In genomic region chr3:131381445-131382291, GRCh38 we compare ENCODE assay signal across 8 cellular contexts. TPM values are rescaled to one million over a fixed set of nuclear protein-coding genes. Genes with fewer than 3 reads are reported as not detected.
DNase-seq lines count a peak whose midpoint lies in the region; ATAC-seq and TF ChIP-seq lines count a peak whose summit lies in the region.

NUDT16 (plus strand) TSS chr3:131381774; CDS start chr3:131381805, 31 bp downstream.

- H3K27ac ChIP-seq in heart left ventricle (peak within 1 kb of the TSS; percentile 63 to 94 (median 92)), trophoblast cell (ENCODE audit: low read depth, low read length) (no peak within 1 kb of the TSS), tibial nerve (peak within 1 kb of the TSS; percentile 93 to 97 (median 96))

- peak within 1 kb of the TSS; percentile 97 for H4K8ac ChIP-seq in trophoblast cell (ENCODE audit: low read depth, low read length)

- peak within 1 kb of the TSS; percentile 68 for H3K4me3 ChIP-seq in GM12865 (ENCODE audit: low read depth, low read length)
- H3K4me3 ChIP-seq in heart left ventricle, result peak within 1 kb of the TSS; percentile 68 to 96 (median 86)
- H3K4me3 ChIP-seq in trophoblast cell (ENCODE audit: low read depth, low read length), result peak within 1 kb of the TSS; percentile 81
- H3K4me3 ChIP-seq in tibial nerve, result peak within 1 kb of the TSS; percentile 86 to 96 (median 92)

- peak within 1 kb of the TSS; percentile 91 for H3K14ac ChIP-seq in trophoblast cell (ENCODE audit: low read length)

- H3K36me3 ChIP-seq in heart left ventricle, result peaks cover 0 to 24% (median 13%) of the 10 kb centered on the region in 9 donors
- H3K36me3 ChIP-seq in trophoblast cell (ENCODE audit: control insufficient read depth in 1 of 2, insufficient read depth in 2 of 2, low read length in 2 of 2), result peaks cover 4 to 9% of the 10 kb centered on the region in 2 experiments
- H3K36me3 ChIP-seq in tibial nerve, result peaks cover 0 to 37% (median 0%) of the 10 kb centered on the region in 3 donors

- H3K79me2 ChIP-seq in trophoblast cell (ENCODE audit: control insufficient read depth, insufficient read depth, low read length, poor library complexity), result peaks cover 5% of the 10 kb centered on the region

- peak within 1 kb of the TSS; percentile 78 for H3K9ac ChIP-seq in trophoblast cell (ENCODE audit: low read length)

- no peak within 1 kb of the TSS for H3K23ac ChIP-seq in trophoblast cell (ENCODE audit: low read length)

- peak; percentile 93 to 99 for TF ChIP-seq EP300 in tibial nerve (IDR thresholded peaks at IDR 0.05)

- no peak within 1 kb of the TSS for H2BK12ac ChIP-seq in trophoblast cell (ENCODE audit: low read length)

- peaks cover 6% of the 10 kb centered on the region for H3K79me1 ChIP-seq in trophoblast cell (ENCODE audit: low read length)

- peak within 1 kb of the TSS; percentile 26 for H2BK120ac ChIP-seq in trophoblast cell (ENCODE audit: insufficient read depth, low read length, poor library complexity)

- peak within 1 kb of the TSS; percentile 31 for H2BK5ac ChIP-seq in trophoblast cell (ENCODE audit: low read depth, low read length, poor library complexity)

- TF ChIP-seq CTCF in GM12865 (IDR thresholded peaks at IDR 0.05; ENCODE audit: insufficient read depth, low read depth, low read length, missing control alignments), result no peak
- TF ChIP-seq CTCF in heart left ventricle (IDR thresholded peaks at IDR 0.05), result peak in 4 of 12 donors; percentile 8 to 25 (median 18)
- TF ChIP-seq CTCF in tibial nerve (IDR thresholded peaks at IDR 0.05), result peak in 2 of 5 experiments; percentile 34 to 42

- ATAC-seq in HG02678 (IDR thresholded peaks at IDR 0.05; ENCODE audit: unreplicated experiment) (peak; percentile 98), heart left ventricle (peak; percentile 98 to 99 (median 99))

- WGBS in heart left ventricle, 4 donors, result 0 to 1% (median 0%) methylated on average over 32 to 73 of the region's 73 CpGs
- WGBS in trophoblast cell (ENCODE audit: extremely low coverage, insufficient coverage, insufficient read length), result no CpG with 5 or more reads among the region's 73 CpGs
- 1% methylated on average over 27 to 65 of the region's 73 CpGs for WGBS in tibial nerve, 2 donors

- H3K4me1 ChIP-seq in heart left ventricle, result peaks cover 4 to 61% (median 34%) of the 10 kb centered on the region in 12 donors
- peaks cover 4 to 8% of the 10 kb centered on the region in 2 experiments for H3K4me1 ChIP-seq in trophoblast cell (ENCODE audit: control insufficient read depth in 1 of 2, insufficient read depth in 2 of 2, low read length in 2 of 2)
- H3K4me1 ChIP-seq in tibial nerve, result peaks cover 0 to 64% (median 33%) of the 10 kb centered on the region in 4 donors

- peak within 1 kb of the TSS; percentile 86 for H4K12ac ChIP-seq in trophoblast cell (ENCODE audit: low read depth, low read length)

- intact Hi-C loops in heart left ventricle (cut with DNase I), result loop anchor here in 5 of 10 donors (1.0 to 10.0 kb wide), 8 partner anchors 32 to 357 kb away; partner anchors contain the start of genes MRPL3 (in 5 of the 5), ASTE1 (in 2 of the 5) and NEK11 (in 2 of the 5)

- H4K91ac ChIP-seq in trophoblast cell (ENCODE audit: low read depth, low read length), result peak within 1 kb of the TSS; percentile 75

- H2AK5ac ChIP-seq in trophoblast cell (ENCODE audit: low read length), result no peak within 1 kb of the TSS

- peak within 1 kb of the TSS; percentile 72 for H3K4me2 ChIP-seq in trophoblast cell (ENCODE audit: low read length)

- peak within 1 kb of the TSS; percentile 85 for H2AFZ ChIP-seq in trophoblast cell (ENCODE audit: insufficient read depth, low read length, poor library complexity)

- H3K27me3 ChIP-seq in heart left ventricle (no peaks in the 10 kb centered on the region), trophoblast cell (ENCODE audit: insufficient read depth, low read length) (no peaks in the 10 kb centered on the region), tibial nerve (no peaks in the 10 kb centered on the region)

- TF ChIP-seq POLR2A in heart left ventricle (IDR thresholded peaks at IDR 0.05) (peak; percentile 83 to 97), tibial nerve (IDR thresholded peaks at IDR 0.05) (peak; percentile 93 to 97)

- peak within 1 kb of the TSS; percentile 53 for H3K4ac ChIP-seq in trophoblast cell (ENCODE audit: low read depth, low read length)

- no peaks in the 10 kb centered on the region for H3K9me3 ChIP-seq in heart left ventricle
- no peaks in the 10 kb centered on the region for H3K9me3 ChIP-seq in trophoblast cell (ENCODE audit: insufficient read depth, low read depth, low read length)
- H3K9me3 ChIP-seq in tibial nerve, result no peaks in the 10 kb centered on the region

- DNase-seq in GM12865 (ENCODE audit: low read depth), result peak; percentile 99
- DNase-seq in NCI-H1417 treated with DMSO at 0.1 percent for 48 hours (lab: John Stamatoyannopoulos, UW), result peak; percentile 94
- peak; percentile 91 to 98 (median 93) for DNase-seq in T-helper 1 cell
- peak; percentile 98 for DNase-seq in amniotic epithelial cell (ENCODE audit: low read depth)
- peak; percentile 100 for DNase-seq in heart left ventricle
- peak; percentile 99 to 100 for DNase-seq in trophoblast cell
- DNase-seq in tibial nerve (ENCODE audit: low spot score in 2 of 2), result peak; percentile 98 to 99

- H3K18ac ChIP-seq in trophoblast cell (ENCODE audit: low read length), result peak within 1 kb of the TSS; percentile 26

RNA-seq across cellular contexts. Expression of gene NUDT16, which starts in this region (rescaled TPM):
- 10 to 100 TPM; 27.6 to 49.6 (median 33.9) TPM for total RNA-seq in heart left ventricle
- polyA plus RNA-seq in heart left ventricle, result 10 to 100 TPM; 32.9 to 68.2 TPM
- polyA plus RNA-seq in trophoblast cell (2013), result 5.8 and 6.6 TPM in 2 replicates
- total RNA-seq in tibial nerve, result 100 to 1,000 TPM in 1 of 4 donors, 10 to 100 TPM in 3; 70.8 to 102 (median 87.8) TPM
